In genomic region chr18:22490429-22490846, GRCh38 we compare ENCODE assay signal across 19 cellular contexts.
DNase-seq lines count a peak whose midpoint lies in the region; ATAC-seq, FAIRE-seq and TF ChIP-seq lines count a peak whose summit lies in the region.
"Had no signal": no experiment of that assay in that cellular context is flagged by ENCODE, and none has a peak within 500 bp of the region (broad histone marks: within the 10 kb centered on the region; RNA-seq: fewer than 3 reads in every experiment).

No MANE protein-coding gene starts in this region.

- intact Hi-C loops in colonic mucosa (cut with DNase I) = no loop called here
- intact Hi-C loops in lower lobe of right lung (cut with DNase I) = no loop called here
- intact Hi-C loops in PC-3 (cut with micrococcal nuclease) = no loop called here

- H4K20me1 ChIP-seq in PC-3 (ENCODE audit: low read length) = no peaks in the 10 kb centered on the region

- TF ChIP-seq POLR2A in A549 (IDR thresholded peaks at IDR 0.05; ENCODE audit: low read length) = no peak

- H3K27ac ChIP-seq in A549 (no peak overlapping the region), colonic mucosa (peak overlapping the region; percentile 3), lower lobe of right lung (no peak overlapping the region), PC-3 (ENCODE audit: low read length) (no peak overlapping the region)

- POLR2A ChIA-PET in A549 (lab: Yijun Ruan, JAX) (no interaction called here), PC-3 (lab: Charles Lee; ENCODE audit: unreplicated experiment) (no interaction called here)

- H3K9ac ChIP-seq in colonic mucosa (ENCODE audit: low read depth in 2 of 2, low read length in 2 of 2) = no peak overlapping the region
- H3K9ac ChIP-seq in PC-3 (ENCODE audit: low read length) = no peak overlapping the region

- H3K4me1 ChIP-seq in A549 (peaks cover 21% of the 10 kb centered on the region; the same call in 1 of the 3 replicates), colonic mucosa (no peaks in the 10 kb centered on the region), lower lobe of right lung (no peaks in the 10 kb centered on the region), PC-3 (ENCODE audit: insufficient read depth, low read length) (peaks cover 17% of the 10 kb centered on the region)

- FAIRE-seq in A549 (lab: Jason Lieb, UNC) = no peak

- BruUV-seq in PC-3 (replicated peaks; lab: Mats Ljungman, UMichigan) = no TSS peak

- CTCF ChIA-PET in A549 (lab: Yijun Ruan, JAX) (interaction anchor here (1.2 kb wide), 1 partner anchor 10 kb away, joined by 3 read pairs; no protein-coding TSS in a partner anchor), PC-3 (lab: Charles Lee) (no interaction called here)

- H3K27me3 ChIP-seq in colonic mucosa (no peaks in the 10 kb centered on the region), lower lobe of right lung (ENCODE audit: low read depth) (no peaks in the 10 kb centered on the region), PC-3 (ENCODE audit: low read length) (no peaks in the 10 kb centered on the region)

- H3K79me2 ChIP-seq in PC-3 (ENCODE audit: low read length) = no peaks in the 10 kb centered on the region

- no peaks in the 10 kb centered on the region for H3K9me3 ChIP-seq in A549
- no peaks in the 10 kb centered on the region for H3K9me3 ChIP-seq in colonic mucosa
- H3K9me3 ChIP-seq in lower lobe of right lung = no peaks in the 10 kb centered on the region
- no peaks in the 10 kb centered on the region for H3K9me3 ChIP-seq in PC-3 (ENCODE audit: low read length)

- no peak for ATAC-seq in A549
- peak in 1 of 2 donors; percentile 43 for ATAC-seq in lower lobe of right lung
- ATAC-seq in HG02885 (IDR thresholded peaks at IDR 0.05; ENCODE audit: poor library complexity, unreplicated experiment) = no peak
- no peak for ATAC-seq in PC-3

- H3K4me2 ChIP-seq in A549 = no peak overlapping the region
- H3K4me2 ChIP-seq in PC-3 (ENCODE audit: low read length) = no peak overlapping the region

- no peaks in the 10 kb centered on the region for H3F3A ChIP-seq in PC-3 (ENCODE audit: low read length, unreplicated experiment)

- no peaks in the 10 kb centered on the region for H3K36me3 ChIP-seq in colonic mucosa
- no peaks in the 10 kb centered on the region for H3K36me3 ChIP-seq in lower lobe of right lung
- no peaks in the 10 kb centered on the region for H3K36me3 ChIP-seq in PC-3 (ENCODE audit: low read depth, low read length)

- no peak for TF ChIP-seq RAD21 in A549 (conservative IDR thresholded peaks at IDR 0.05 in 1 of 2, IDR thresholded peaks at IDR 0.05 in 1 of 2)

- no peak for TF ChIP-seq EP300 in A549 (IDR thresholded peaks at IDR 0.05)

- H3K9me2 ChIP-seq in PC-3 (replicated peaks; ENCODE audit: low read length) = no peaks in the 10 kb centered on the region

- WGBS in A549 (ENCODE audit: missing lambda C conversion rate) = 88% methylated on average over 4 of the region's 4 CpGs

- no peak overlapping the region for H2AFZ ChIP-seq in PC-3 (ENCODE audit: low read length)

- peak in 1 of 2 experiments; percentile 12 for DNase-seq in A549 (ENCODE audit: low read depth in 1 of 2, low spot score in 1 of 2)
- peak; percentile 0 for DNase-seq in MV-4-11 (lab: John Stamatoyannopoulos, UW)
- DNase-seq in colonic mucosa = no peak
- no peak for DNase-seq in lower lobe of right lung
- DNase-seq in NCI-H2227 (lab: John Stamatoyannopoulos, UW; ENCODE audit: unreplicated experiment) = no peak
- DNase-seq in PC-3 = no peak
- no peak for DNase-seq in activated CD4-positive, alpha-beta T cell treated with anti-CD3 and anti-CD28 coated beads for 4 hours
- DNase-seq: ACHN; activated CD4-positive, alpha-beta T cell treated with anti-CD3 and anti-CD28 coated beads, Interleukin-2, amount 10 ng/mL, durations not matched to agents 24 days and 14 days; C1 segment of cervical spinal cord; erythroblast; H7; KG1; NCI-H2171 treated with DMSO at 0.1 percent for 48 hours; NCI-H526 treated with DMSO at 0.1 percent for 48 hours; stimulated activated CD4-positive, alpha-beta T cell treated with anti-CD3 and anti-CD28 coated beads, Interleukin-15, amount 100 ng/mL, for 24 hours; stimulated activated CD8-positive, alpha-beta memory T cell treated with anti-CD3 and anti-CD28 coated beads, Interleukin-4, amount 100 ng/mL, for 48 hours; SW 1271 had no signal

- no peak for TF ChIP-seq CTCF in A549 (IDR thresholded peaks at IDR 0.05)
- no peak for TF ChIP-seq CTCF in colonic mucosa (IDR thresholded peaks at IDR 0.05)
- peak; percentile 23 for TF ChIP-seq CTCF in lower lobe of right lung (IDR thresholded peaks at IDR 0.05)
- TF ChIP-seq CTCF in PC-3 (conservative IDR thresholded peaks at IDR 0.05; ENCODE audit: low read depth, low read length) = no peak

- no peak overlapping the region for H3K4me3 ChIP-seq in A549
- H3K4me3 ChIP-seq in colonic mucosa = no peak overlapping the region
- H3K4me3 ChIP-seq in lower lobe of right lung = no peak overlapping the region
- no peak overlapping the region for H3K4me3 ChIP-seq in PC-3 (ENCODE audit: low read length)

TF ChIP-seq in A549, 52 proteins besides CTCF, POLR2A, EP300 and RAD21:
- TF ChIP-seq MAFK (IDR thresholded peaks at IDR 0.05; ENCODE audit: partially characterized antibody) (peak; percentile 84), CBX8 (IDR thresholded peaks at IDR 0.05) (no peak), TP53 (CRISPR knock-in tag; IDR thresholded peaks at IDR 0.05) (no peak), REST (IDR thresholded peaks at IDR 0.05) (no peak)
TF ChIP-seq in A549: peak in this region for 1.
